ENCODE assay signal across 1 cellular context in genomic region chr1:14943516-14943851, GRCh38.
TF ChIP-seq lines count a peak whose summit lies in the region.

No MANE protein-coding gene starts in this region.

TF ChIP-seq in WTC11, 78 proteins besides CTCF, POLR2A, EP300 and RAD21 (continued from another document):
- TF ChIP-seq ZNF219 (CRISPR knock-in tag; IDR thresholded peaks at IDR 0.05; ENCODE audit: borderline replicate concordance) = no peak
- TF ChIP-seq, protein P1, sequence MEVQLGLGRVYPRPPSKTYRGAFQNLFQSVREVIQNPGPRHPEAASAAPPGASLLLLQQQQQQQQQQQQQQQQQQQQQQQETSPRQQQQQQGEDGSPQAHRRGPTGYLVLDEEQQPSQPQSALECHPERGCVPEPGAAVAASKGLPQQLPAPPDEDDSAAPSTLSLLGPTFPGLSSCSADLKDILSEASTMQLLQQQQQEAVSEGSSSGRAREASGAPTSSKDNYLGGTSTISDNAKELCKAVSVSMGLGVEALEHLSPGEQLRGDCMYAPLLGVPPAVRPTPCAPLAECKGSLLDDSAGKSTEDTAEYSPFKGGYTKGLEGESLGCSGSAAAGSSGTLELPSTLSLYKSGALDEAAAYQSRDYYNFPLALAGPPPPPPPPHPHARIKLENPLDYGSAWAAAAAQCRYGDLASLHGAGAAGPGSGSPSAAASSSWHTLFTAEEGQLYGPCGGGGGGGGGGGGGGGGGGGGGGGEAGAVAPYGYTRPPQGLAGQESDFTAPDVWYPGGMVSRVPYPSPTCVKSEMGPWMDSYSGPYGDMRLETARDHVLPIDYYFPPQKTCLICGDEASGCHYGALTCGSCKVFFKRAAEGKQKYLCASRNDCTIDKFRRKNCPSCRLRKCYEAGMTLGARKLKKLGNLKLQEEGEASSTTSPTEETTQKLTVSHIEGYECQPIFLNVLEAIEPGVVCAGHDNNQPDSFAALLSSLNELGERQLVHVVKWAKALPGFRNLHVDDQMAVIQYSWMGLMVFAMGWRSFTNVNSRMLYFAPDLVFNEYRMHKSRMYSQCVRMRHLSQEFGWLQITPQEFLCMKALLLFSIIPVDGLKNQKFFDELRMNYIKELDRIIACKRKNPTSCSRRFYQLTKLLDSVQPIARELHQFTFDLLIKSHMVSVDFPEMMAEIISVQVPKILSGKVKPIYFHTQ (CRISPR knock-in tag; IDR thresholded peaks at IDR 0.05) = no peak
- TF ChIP-seq FOXJ3 (CRISPR knock-in tag; IDR thresholded peaks at IDR 0.05; ENCODE audit: borderline replicate concordance) = no peak
- TF ChIP-seq, protein P2, sequence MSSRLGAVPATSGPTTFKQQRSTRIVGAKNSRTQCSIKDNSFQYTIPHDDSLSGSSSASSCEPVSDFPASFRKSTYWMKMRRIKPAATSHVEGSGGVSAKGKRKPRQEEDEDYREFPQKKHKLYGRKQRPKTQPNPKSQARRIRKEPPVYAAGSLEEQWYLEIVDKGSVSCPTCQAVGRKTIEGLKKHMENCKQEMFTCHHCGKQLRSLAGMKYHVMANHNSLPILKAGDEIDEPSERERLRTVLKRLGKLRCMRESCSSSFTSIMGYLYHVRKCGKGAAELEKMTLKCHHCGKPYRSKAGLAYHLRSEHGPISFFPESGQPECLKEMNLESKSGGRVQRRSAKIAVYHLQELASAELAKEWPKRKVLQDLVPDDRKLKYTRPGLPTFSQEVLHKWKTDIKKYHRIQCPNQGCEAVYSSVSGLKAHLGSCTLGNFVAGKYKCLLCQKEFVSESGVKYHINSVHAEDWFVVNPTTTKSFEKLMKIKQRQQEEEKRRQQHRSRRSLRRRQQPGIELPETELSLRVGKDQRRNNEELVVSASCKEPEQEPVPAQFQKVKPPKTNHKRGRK (CRISPR knock-in tag; IDR thresholded peaks at IDR 0.05; ENCODE audit: borderline replicate concordance) = no peak
- TF ChIP-seq ZNF423 (CRISPR knock-in tag; IDR thresholded peaks at IDR 0.05) = no peak
TF ChIP-seq in WTC11: peak in this region for 0.
